1 cellular context compared by ENCODE assay signal in genomic region chr13:91684746-91685145, GRCh38.
TF ChIP-seq lines count a peak whose summit lies in the region.

No MANE protein-coding gene starts in this region.

TF ChIP-seq in K562, 482 proteins besides CTCF, POLR2A, EP300 and RAD21 (continued from another document):
- TF ChIP-seq FOXO4 (CRISPR knock-in tag; IDR thresholded peaks at IDR 0.05) (no peak), HMGXB4 (CRISPR knock-in tag; IDR thresholded peaks at IDR 0.05) (peak; percentile 42; the same call in 1 of the 2 replicates), ELF1 (tag; IDR thresholded peaks at IDR 0.05) (no peak), SRSF1 (IDR thresholded peaks at IDR 0.05; ENCODE audit: low read depth, low read length) (no peak), STAG1 (CRISPR knock-in tag; IDR thresholded peaks at IDR 0.05; ENCODE audit: borderline replicate concordance) (no peak), C11orf30 (IDR thresholded peaks at IDR 0.05; ENCODE audit: low read depth) (peak; percentile 87), IFI16 (CRISPR knock-in tag; IDR thresholded peaks at IDR 0.05) (no peak), BRCA1 (IDR thresholded peaks at IDR 0.05) (no peak), BRCA1 (CRISPR knock-in tag; IDR thresholded peaks at IDR 0.05) (no peak), CREB5 (CRISPR knock-in tag; IDR thresholded peaks at IDR 0.05) (no peak), CHD7 (IDR thresholded peaks at IDR 0.05; ENCODE audit: low read depth, low read length) (no peak), GTF3C2 (IDR thresholded peaks at IDR 0.05; ENCODE audit: borderline replicate concordance, extremely low read depth, insufficient read length) (no peak), NFIC (IDR thresholded peaks at IDR 0.05) (no peak), TAF7 (tag; IDR thresholded peaks at IDR 0.05) (no peak), ILF3 (IDR thresholded peaks at IDR 0.05; ENCODE audit: borderline replicate concordance) (no peak), ZEB2 (IDR thresholded peaks at IDR 0.05) (no peak), CC2D1A (IDR thresholded peaks at IDR 0.05) (no peak), ZNF57 (CRISPR knock-in tag; IDR thresholded peaks at IDR 0.05) (no peak), FOXA3 (CRISPR knock-in tag; conservative IDR thresholded peaks at IDR 0.05 in 1 of 2, IDR thresholded peaks at IDR 0.05 in 1 of 2) (no peak), ZNF639 (CRISPR knock-in tag; conservative IDR thresholded peaks at IDR 0.05 in 1 of 2, IDR thresholded peaks at IDR 0.05 in 1 of 2) (peak in 1 of 2 experiments; percentile 91; a peak in 2 of 4 replicates), ZZZ3 (IDR thresholded peaks at IDR 0.05) (no peak), CBFA2T2 (conservative IDR thresholded peaks at IDR 0.05) (no peak), ZNF134 (CRISPR knock-in tag; conservative IDR thresholded peaks at IDR 0.05) (no peak), ZKSCAN8 (CRISPR knock-in tag; IDR thresholded peaks at IDR 0.05) (no peak), SIN3A (IDR thresholded peaks at IDR 0.05; ENCODE audit: borderline replicate concordance in 2 of 2, control insufficient read depth in 1 of 2, low read depth in 2 of 2, low read length in 2 of 2) (no peak), USF2 (CRISPR knock-in tag; IDR thresholded peaks at IDR 0.05) (0 out of 2 replicates have a peak, but pooled peaks have one; percentile 12), ZNF124 (CRISPR knock-in tag; IDR thresholded peaks at IDR 0.05) (no peak)
